8 cellular contexts compared by ENCODE assay signal in genomic region chr3:96813820-96814580, GRCh38.
DNase-seq lines count a peak whose midpoint lies in the region; ATAC-seq and TF ChIP-seq lines count a peak whose summit lies in the region.

No MANE protein-coding gene starts in this region.

- peaks cover 30% of the 10 kb centered on the region for H3K27me3 ChIP-seq in brain microvascular endothelial cell (replicated peaks)
- peaks cover 50% of the 10 kb centered on the region for H3K27me3 ChIP-seq in iPS-20b (ENCODE audit: insufficient read depth, low read length)

- H3K4me3 ChIP-seq in GM12865 (ENCODE audit: low read depth, low read length) (peak overlapping the region; percentile 14), brain microvascular endothelial cell (ENCODE audit: low read depth, low read length) (peak overlapping the region; percentile 62), iPS-20b (ENCODE audit: low read length) (peak overlapping the region; percentile 72), skeletal muscle cell (ENCODE audit: low read depth, low read length) (peak overlapping the region; percentile 50)

- H3K27ac ChIP-seq in brain microvascular endothelial cell, result no peak overlapping the region
- H3K27ac ChIP-seq in iPS-20b (ENCODE audit: low read length), result no peak overlapping the region

- H3K36me3 ChIP-seq in brain microvascular endothelial cell (replicated peaks) (no peaks in the 10 kb centered on the region), iPS-20b (ENCODE audit: insufficient read depth, low read depth, low read length) (no peaks in the 10 kb centered on the region)

- no peak for TF ChIP-seq CTCF in GM12865 (IDR thresholded peaks at IDR 0.05; ENCODE audit: insufficient read depth, low read depth, low read length, missing control alignments)
- TF ChIP-seq CTCF in brain microvascular endothelial cell (IDR thresholded peaks at IDR 0.05; ENCODE audit: low read depth, low read length, missing control alignments), result peak; percentile 43

- DNase-seq in ACHN (peak; percentile 80), GM12865 (ENCODE audit: low read depth) (peak; percentile 33), NCI-H524 treated with DMSO at 0.1 percent for 48 hours (lab: John Stamatoyannopoulos, UW) (peak; percentile 75), brain microvascular endothelial cell (peak; percentile 4), skeletal muscle cell (ENCODE audit: low read depth) (no peak), SIG-M5 (lab: John Stamatoyannopoulos, UW) (no peak)

- in situ Hi-C loops in ACHN (cut with HindIII; ENCODE audit: low pct_ligation_motif_present, low pct_unique_long_range_greater_than_20kb, low sequenced_read_pairs), result no loop called here
- in situ Hi-C loops in brain microvascular endothelial cell (cut with HindIII; ENCODE audit: low pct_ligation_motif_present, low sequenced_read_pairs), result no loop called here

- no peak overlapping the region; the same call in 1 of the 2 replicates for H3K9ac ChIP-seq in iPS-20b (ENCODE audit: low read depth, low read length)

- H3K9me3 ChIP-seq in iPS-20b (ENCODE audit: insufficient read depth, low read depth, low read length), result no peaks in the 10 kb centered on the region

- ATAC-seq in HG02885 (IDR thresholded peaks at IDR 0.05; ENCODE audit: poor library complexity, unreplicated experiment), result peak; percentile 12

- no peaks in the 10 kb centered on the region for H3K4me1 ChIP-seq in iPS-20b (ENCODE audit: insufficient read depth, low read length)

Comparison
In these comparisons a context has a peak if more than half of its experiments do, and no peak if none do; other contexts are left out.
1. DNase-seq: peak in ACHN (single experiment), GM12865 (single experiment), NCI-H524 treated with DMSO at 0.1 percent for 48 hours (single experiment) and brain microvascular endothelial cell (single experiment); none in skeletal muscle cell (single experiment) and SIG-M5 (single experiment).
2. H3K4me3 ChIP-seq: peak in every context shown above with its lines; median percentile 72 in iPS-20b; 62 in brain microvascular endothelial cell; 50 in skeletal muscle cell; 14 in GM12865.